1 cellular context compared by ENCODE assay signal in the genomic region with DNA sequence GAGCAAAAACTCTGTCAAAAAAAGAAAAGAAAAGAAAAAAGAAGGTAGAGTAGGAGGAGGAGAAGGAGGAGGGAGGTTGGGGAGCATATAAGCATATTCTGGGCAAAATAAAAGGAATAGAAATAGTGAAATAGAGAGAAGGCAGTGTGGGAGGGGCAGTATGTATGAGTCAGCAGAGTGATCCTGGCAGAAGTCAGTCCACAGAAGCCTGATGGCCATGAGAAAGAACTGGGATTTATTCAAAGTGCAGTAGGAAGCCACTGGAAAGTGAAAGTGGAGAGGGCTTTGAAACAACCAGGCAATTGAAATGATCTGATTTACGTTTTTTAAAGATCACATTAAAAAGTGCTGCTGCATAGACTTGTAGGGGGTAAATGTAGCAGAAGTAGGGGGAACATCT.
TF ChIP-seq lines count a peak whose summit lies in the region.

No MANE protein-coding gene starts in this region.

TF ChIP-seq in GM23338, 12 proteins besides CTCF, POLR2A, EP300 and RAD21 (continued from another document):
- TF ChIP-seq ZNF462 (CRISPR knock-in tag; IDR thresholded peaks at IDR 0.05): no peak
